ENCODE assay signal across 10 cellular contexts in genomic region chr11:77127674-77127968, GRCh38. TPM values are rescaled to one million over a fixed set of nuclear protein-coding genes. Genes with fewer than 3 reads are reported as not detected.
DNase-seq lines count a peak whose midpoint lies in the region; ATAC-seq, FAIRE-seq and TF ChIP-seq lines count a peak whose summit lies in the region.
"Had no signal": no experiment of that assay in that cellular context is flagged by ENCODE, and none has a peak within 500 bp of the region (broad histone marks: within the 10 kb centered on the region; RNA-seq: fewer than 3 reads in every experiment).

No MANE protein-coding gene starts in this region.

- no peak for ATAC-seq in GM19351 (IDR thresholded peaks at IDR 0.05; ENCODE audit: unreplicated experiment)

- H3K4me1 ChIP-seq in iPS-18a (ENCODE audit: control insufficient read depth, low read depth, low read length) (peaks cover 5% of the 10 kb centered on the region), smooth muscle cell (ENCODE audit: low read depth) (no peaks in the 10 kb centered on the region)

- H3K4me3 ChIP-seq in WERI-Rb-1 (ENCODE audit: low read depth, low read length) (peak overlapping the region; percentile 49), iPS-18a (ENCODE audit: low read length) (peak overlapping the region; percentile 54), smooth muscle cell (peak overlapping the region; percentile 63)

- peak overlapping the region; percentile 94 for H3K4me2 ChIP-seq in smooth muscle cell

- FAIRE-seq in GM12892 (lab: Jason Lieb, UNC) = no peak

- H3K36me3 ChIP-seq in WERI-Rb-1 (no peaks in the 10 kb centered on the region), iPS-18a (ENCODE audit: control insufficient read depth, low read depth, low read length) (no peaks in the 10 kb centered on the region), smooth muscle cell (ENCODE audit: low read depth) (no peaks in the 10 kb centered on the region)

- H3K27me3 ChIP-seq in WERI-Rb-1 (ENCODE audit: insufficient read depth, low read depth, severe bottlenecking) (no peaks in the 10 kb centered on the region), iPS-18a (ENCODE audit: control insufficient read depth, insufficient read depth, low read length) (peaks cover 4% of the 10 kb centered on the region), smooth muscle cell (ENCODE audit: low read depth) (no peaks in the 10 kb centered on the region)

- TF ChIP-seq CTCF in WERI-Rb-1 (IDR thresholded peaks at IDR 0.05; ENCODE audit: low read depth, low read length) (no peak), smooth muscle cell (IDR thresholded peaks at IDR 0.05; ENCODE audit: borderline replicate concordance, insufficient read depth, poor library complexity, severe bottlenecking) (no peak)

- H3K9ac ChIP-seq in iPS-18a (ENCODE audit: low read length) (no peak overlapping the region), smooth muscle cell (ENCODE audit: low read depth) (no peak overlapping the region)

- H3K27ac ChIP-seq in WERI-Rb-1 (peak overlapping the region; percentile 54), iPS-18a (ENCODE audit: low read length) (no peak overlapping the region), smooth muscle cell (ENCODE audit: low read depth) (no peak overlapping the region)
- H3K27ac ChIP-seq: 22Rv1 had no signal

- H2AFZ ChIP-seq in smooth muscle cell (ENCODE audit: low read depth) = peak overlapping the region; percentile 71

- TF ChIP-seq POLR2A in GM12892 (IDR thresholded peaks at IDR 0.05; ENCODE audit: low read depth, low read length) = no peak

- H4K20me1 ChIP-seq in smooth muscle cell (ENCODE audit: low read depth) = no peaks in the 10 kb centered on the region

- DNase-seq in DMS53 treated with DMSO at 0.1 percent for 48 hours (lab: John Stamatoyannopoulos, UW; ENCODE audit: unreplicated experiment) = peak; percentile 80
- DNase-seq in DMS53 (lab: John Stamatoyannopoulos, UW) = no peak
- no peak for DNase-seq in WERI-Rb-1
- no peak for DNase-seq in smooth muscle cell (lab: John Stamatoyannopoulos, UW; ENCODE audit: unreplicated experiment)
- no peak for DNase-seq in OCI-M1 (lab: John Stamatoyannopoulos, UW)
- no peak for DNase-seq in GM12892 (ENCODE audit: insufficient read length)

- no peaks in the 10 kb centered on the region for H3F3A ChIP-seq in smooth muscle cell (ENCODE audit: low read depth)

- 8% methylated on average over 6 of the region's 6 CpGs for WGBS in smooth muscle cell (ENCODE audit: low lambda C conversion rate)

- H3K9me3 ChIP-seq in WERI-Rb-1 (ENCODE audit: severe bottlenecking) (no peaks in the 10 kb centered on the region), iPS-18a (ENCODE audit: control insufficient read depth, low read depth, low read length) (no peaks in the 10 kb centered on the region), smooth muscle cell (replicated peaks; ENCODE audit: low read depth) (no peaks in the 10 kb centered on the region)

- no peaks in the 10 kb centered on the region for H3K79me2 ChIP-seq in smooth muscle cell (ENCODE audit: low read depth)

RNA-seq across cellular contexts. Expression of gene MYO7A, which starts 0.4 kb away (rescaled TPM):
- total RNA-seq in smooth muscle cell = 0.18 TPM in 1 of 2 replicates, not detected in the other
- 0.04 and 0.08 TPM in 2 replicates for polyA plus RNA-seq in smooth muscle cell
- polyA plus RNA-seq in GM12892 (2012; ENCODE audit: missing spikeins) = 0.06 TPM

RNA-seq across cellular contexts. Expression of gene OMP, which starts 25.0 kb away (rescaled TPM):
- 2.1 TPM in 1 of 2 replicates, not detected in the other for total RNA-seq in smooth muscle cell
- not detected in 2 replicates for polyA plus RNA-seq in smooth muscle cell
- polyA plus RNA-seq in GM12892 (2012; ENCODE audit: missing spikeins) = not detected
- total RNA-seq: RPMI7951 had no signal
